Comparison of ENCODE assay signal across 9 cellular contexts in genomic region chr1:197327776-197328364, GRCh38. TPM values are rescaled to one million over a fixed set of nuclear protein-coding genes. Genes with fewer than 3 reads are reported as not detected.
DNase-seq lines count a peak whose midpoint lies in the region; ATAC-seq, FAIRE-seq and TF ChIP-seq lines count a peak whose summit lies in the region.
"Had no signal": no experiment of that assay in that cellular context is flagged by ENCODE, and none has a peak within 500 bp of the region (broad histone marks: within the 10 kb centered on the region; RNA-seq: fewer than 3 reads in every experiment).

No MANE protein-coding gene starts in this region.

- in situ Hi-C loops in GM13977 (cut with MboI; ENCODE audit: low pct_unique_long_range_greater_than_20kb, low sequenced_read_pairs, unreplicated experiment), result loop anchor here (25.0 kb wide), 1 partner anchor 141 kb away; no protein-coding TSS in a partner anchor

- TF ChIP-seq EP300 in A549 (IDR thresholded peaks at IDR 0.05), result no peak

- POLR2A ChIA-PET in A549 (lab: Yijun Ruan, JAX), result no interaction called here

- ATAC-seq in A549 (peak; percentile 30 to 70; a peak in 4 of 6 replicates), GM21381 (IDR thresholded peaks at IDR 0.05; ENCODE audit: unreplicated experiment) (no peak), HG03571 (IDR thresholded peaks at IDR 0.05; ENCODE audit: unreplicated experiment) (no peak), HG02938 (IDR thresholded peaks at IDR 0.05; ENCODE audit: unreplicated experiment) (no peak)
- ATAC-seq: activated CD4-positive, alpha-beta T cell treated with anti-CD3 and anti-CD28 coated beads for 36 hours had no signal

- TF ChIP-seq POLR2A in A549 (IDR thresholded peaks at IDR 0.05; ENCODE audit: low read length), result no peak

- DNase-seq in A549 (ENCODE audit: low read depth in 1 of 2, low spot score in 1 of 2), result peak in 1 of 2 experiments; percentile 5
- DNase-seq in GM13977 (ENCODE audit: low spot score), result no peak
- peak; percentile 58 for DNase-seq in OCI-M1 (lab: John Stamatoyannopoulos, UW)
- DNase-seq in fibroblast of the aortic adventitia (ENCODE audit: low read depth), result peak; percentile 44
- DNase-seq in posterior vena cava (ENCODE audit: low spot score), result no peak
- DNase-seq: activated CD4-positive, alpha-beta T cell treated with anti-CD3 and anti-CD28 coated beads for 36 hours had no signal

- peak overlapping the region; percentile 10; the same call in 1 of the 3 replicates for H3K4me2 ChIP-seq in A549

- H3K27ac ChIP-seq in A549, result no peak overlapping the region

- H3K4me3 ChIP-seq in A549 (no peak overlapping the region), fibroblast of the aortic adventitia (ENCODE audit: low read depth, low read length) (no peak overlapping the region)

- no peaks in the 10 kb centered on the region for H3K4me1 ChIP-seq in A549

- no peak for FAIRE-seq in A549 (lab: Jason Lieb, UNC)

- TF ChIP-seq RAD21 in A549 (conservative IDR thresholded peaks at IDR 0.05 in 1 of 2, IDR thresholded peaks at IDR 0.05 in 1 of 2), result peak; percentile 50 to 52

- CTCF ChIA-PET in A549 (lab: Yijun Ruan, JAX), result interaction anchor here (1.0 to 1.9 kb wide), 2 partner anchors 8 to 29 kb away, joined by 4 to 6 read pairs; no protein-coding TSS in a partner anchor

- intact Hi-C loops in posterior vena cava (cut with DNase I), result loop anchor here in 1 of 2 donors (10.0 kb wide), 1 partner anchor 597 kb away; no protein-coding TSS in a partner anchor

- 4% methylated on average over 2 of the region's 2 CpGs for WGBS in A549 (ENCODE audit: missing lambda C conversion rate)

- no peaks in the 10 kb centered on the region for H3K9me3 ChIP-seq in A549

- TF ChIP-seq CTCF in A549 (IDR thresholded peaks at IDR 0.05), result peak; percentile 66
- peak; percentile 57 for TF ChIP-seq CTCF in GM13977 (IDR thresholded peaks at IDR 0.05; ENCODE audit: extremely low read depth, insufficient read depth, missing control alignments)
- peak; percentile 73 for TF ChIP-seq CTCF in fibroblast of the aortic adventitia (IDR thresholded peaks at IDR 0.05; ENCODE audit: insufficient read depth, low read length)

TF ChIP-seq in A549, 52 proteins besides CTCF, POLR2A, EP300 and RAD21:
- TF ChIP-seq CHD4 (IDR thresholded peaks at IDR 0.05; ENCODE audit: borderline replicate concordance) (no peak), SMC3 (IDR thresholded peaks at IDR 0.05) (peak; percentile 42), POLR2AphosphoS2 (conservative IDR thresholded peaks at IDR 0.05; ENCODE audit: low read length) (no peak), ELK1 (IDR thresholded peaks at IDR 0.05; ENCODE audit: low read depth, low read length) (no peak)

RNA-seq across cellular contexts. Expression of gene CRB1, which starts 59.8 kb away (rescaled TPM):
- polyA plus RNA-seq in A549 (2011; rRNA removed), result not detected in 2 replicates
- polyA plus RNA-seq in A549 (2012; cell fraction: cytosol; rRNA removed), result not detected in 2 replicates
- polyA plus RNA-seq in A549 (2012; cell fraction: nucleus; rRNA removed), result not detected in 2 replicates
- polyA plus RNA-seq in A549 (2017; fragmentation: RNase III; extraction: RNeasy Plus Mini Kit Qiagen cat#74134 plus additional on column Dnase treatment), result not detected in 3 replicates
- polyA minus RNA-seq in A549 (2011; rRNA and poly(A)+ RNA removed), result not detected in 2 replicates
- total RNA-seq in fibroblast of the aortic adventitia (ENCODE audit: low replicate concordance), result 0.08 and 0.09 TPM in 2 replicates
- total RNA-seq in posterior vena cava, result under 1 TPM; 0.14 to 0.28 TPM

Comparison
In these comparisons a context has a peak if more than half of its experiments do, and no peak if none do; other contexts are left out.
1. ATAC-seq: peak in A549 (2 of 2); none in GM21381 (single experiment), HG03571 (single experiment) and HG02938 (single experiment).
2. DNase-seq: peak in OCI-M1 (single experiment) and fibroblast of the aortic adventitia (single experiment); none in GM13977 (single experiment) and posterior vena cava (single experiment).
3. Peak in every context shown above with its lines, with median percentiles within 50 percentile points of each other: CTCF ChIP-seq.